Comparison of ENCODE assay signal across 12 cellular contexts in genomic region chr2:217920879-217921603, GRCh38.
DNase-seq lines count a peak whose midpoint lies in the region; ATAC-seq, FAIRE-seq and TF ChIP-seq lines count a peak whose summit lies in the region.
"Had no signal": no experiment of that assay in that cellular context is flagged by ENCODE, and none has a peak within 500 bp of the region (broad histone marks: within the 10 kb centered on the region; RNA-seq: fewer than 3 reads in every experiment).

No MANE protein-coding gene starts in this region.

- H3K4me1 ChIP-seq in BE2C = peaks cover 49% of the 10 kb centered on the region
- H3K4me1 ChIP-seq in astrocyte (ENCODE audit: insufficient read depth, low read length) = peaks cover 61% of the 10 kb centered on the region
- peaks cover 85% of the 10 kb centered on the region for H3K4me1 ChIP-seq in rectal smooth muscle tissue (ENCODE audit: control insufficient read depth, insufficient read depth, low read length)

- H3K27me3 ChIP-seq in BE2C = no peaks in the 10 kb centered on the region
- no peaks in the 10 kb centered on the region for H3K27me3 ChIP-seq in astrocyte (ENCODE audit: insufficient read depth, low read length)
- H3K27me3 ChIP-seq in rectal smooth muscle tissue (ENCODE audit: control insufficient read depth, insufficient read depth, low read length) = no peaks in the 10 kb centered on the region

- H3K27me3 Mint-ChIP-seq in astrocyte (ENCODE audit: low read depth, unreplicated experiment) = no peaks in the 10 kb centered on the region
- H3K27me3 Mint-ChIP-seq in activated CD8-positive, alpha-beta T cell treated with anti-CD3 and anti-CD28 coated beads, Interleukin-2, amount 10 ng/mL, durations not matched to agents 7 days and 5 days (ENCODE audit: low read depth) = peaks cover 4% of the 10 kb centered on the region
- H3K27me3 Mint-ChIP-seq in naive thymus-derived CD8-positive, alpha-beta T cell = peaks cover 0 to 4% (median 1%) of the 10 kb centered on the region in 5 donors

- peaks cover 2% of the 10 kb centered on the region for H3K9me3 Mint-ChIP-seq in astrocyte (ENCODE audit: unreplicated experiment)
- no peaks in the 10 kb centered on the region for H3K9me3 Mint-ChIP-seq in activated CD8-positive, alpha-beta T cell treated with anti-CD3 and anti-CD28 coated beads, Interleukin-2, amount 10 ng/mL, durations not matched to agents 7 days and 5 days (ENCODE audit: insufficient read depth)
- H3K9me3 Mint-ChIP-seq in naive thymus-derived CD8-positive, alpha-beta T cell = no peaks in the 10 kb centered on the region
- H3K9me3 Mint-ChIP-seq: natural killer cell treated with Interleukin-12 subunit alpha and Interleukin-12 subunit beta and Interleukin-15 and Interleukin-18, amount 100 ng/mL, for 72 hours had no signal

- CTCF ChIA-PET in activated CD8-positive, alpha-beta T cell treated with anti-CD3 and anti-CD28 coated beads, Interleukin-2, amount 10 ng/mL, durations not matched to agents 7 days and 5 days (lab: Charles Lee) = no interaction called here

- H3K27ac Mint-ChIP-seq in astrocyte (ENCODE audit: unreplicated experiment) = peak overlapping the region; percentile 87
- no peak overlapping the region for H3K27ac Mint-ChIP-seq in activated CD8-positive, alpha-beta T cell treated with anti-CD3 and anti-CD28 coated beads, Interleukin-2, amount 10 ng/mL, durations not matched to agents 7 days and 5 days
- no peak overlapping the region for H3K27ac Mint-ChIP-seq in naive thymus-derived CD8-positive, alpha-beta T cell
- H3K27ac Mint-ChIP-seq: natural killer cell treated with Interleukin-12 subunit alpha and Interleukin-12 subunit beta and Interleukin-15 and Interleukin-18, amount 100 ng/mL, for 72 hours had no signal

- POLR2A ChIA-PET in activated CD8-positive, alpha-beta T cell treated with anti-CD3 and anti-CD28 coated beads, Interleukin-2, amount 10 ng/mL, durations not matched to agents 7 days and 5 days (lab: Charles Lee) = no interaction called here
- POLR2A ChIA-PET in naive thymus-derived CD8-positive, alpha-beta T cell (lab: Charles Lee) = no interaction called here

- peak overlapping the region; percentile 6; the same call in 1 of the 2 replicates for H3K4me3 ChIP-seq in BE2C (ENCODE audit: low read depth, low read length)
- H3K4me3 ChIP-seq in astrocyte (ENCODE audit: insufficient read depth, low read depth, low read length) = no peak overlapping the region
- no peak overlapping the region for H3K4me3 ChIP-seq in rectal smooth muscle tissue (ENCODE audit: low read length)

- peaks cover 84% of the 10 kb centered on the region for H3K4me1 Mint-ChIP-seq in astrocyte (ENCODE audit: low read depth, unreplicated experiment)
- no peaks in the 10 kb centered on the region for H3K4me1 Mint-ChIP-seq in activated CD8-positive, alpha-beta T cell treated with anti-CD3 and anti-CD28 coated beads, Interleukin-2, amount 10 ng/mL, durations not matched to agents 7 days and 5 days (ENCODE audit: low read depth)
- H3K4me1 Mint-ChIP-seq in naive thymus-derived CD8-positive, alpha-beta T cell = no peaks in the 10 kb centered on the region

- intact Hi-C loops in posterior vena cava (cut with DNase I) = no loop called here

- no peak for TF ChIP-seq CTCF in BE2C (IDR thresholded peaks at IDR 0.05; ENCODE audit: low read depth, low read length)
- TF ChIP-seq CTCF in astrocyte (IDR thresholded peaks at IDR 0.05; ENCODE audit: insufficient read depth, low read depth, low read length) = no peak

- H3K4me3 Mint-ChIP-seq in astrocyte (ENCODE audit: unreplicated experiment) = no peak overlapping the region
- H3K4me3 Mint-ChIP-seq in activated CD8-positive, alpha-beta T cell treated with anti-CD3 and anti-CD28 coated beads, Interleukin-2, amount 10 ng/mL, durations not matched to agents 7 days and 5 days = no peak overlapping the region
- H3K4me3 Mint-ChIP-seq in naive thymus-derived CD8-positive, alpha-beta T cell = no peak overlapping the region
- H3K4me3 Mint-ChIP-seq: natural killer cell treated with Interleukin-12 subunit alpha and Interleukin-12 subunit beta and Interleukin-15 and Interleukin-18, amount 100 ng/mL, for 72 hours had no signal

- H3K36me3 Mint-ChIP-seq in astrocyte (ENCODE audit: low read depth, unreplicated experiment) = peaks cover 24% of the 10 kb centered on the region
- H3K36me3 Mint-ChIP-seq in activated CD8-positive, alpha-beta T cell treated with anti-CD3 and anti-CD28 coated beads, Interleukin-2, amount 10 ng/mL, durations not matched to agents 7 days and 5 days (ENCODE audit: low read depth) = no peaks in the 10 kb centered on the region
- no peaks in the 10 kb centered on the region for H3K36me3 Mint-ChIP-seq in naive thymus-derived CD8-positive, alpha-beta T cell
- H3K36me3 Mint-ChIP-seq: natural killer cell treated with Interleukin-12 subunit alpha and Interleukin-12 subunit beta and Interleukin-15 and Interleukin-18, amount 100 ng/mL, for 72 hours had no signal

- peak overlapping the region; percentile 57 for H3K9ac ChIP-seq in astrocyte (ENCODE audit: low read length)
- H3K9ac ChIP-seq in rectal smooth muscle tissue (ENCODE audit: low read length) = no peak overlapping the region

- H3K27ac ChIP-seq in astrocyte (ENCODE audit: low read depth, low read length) = peak overlapping the region; percentile 71
- H3K27ac ChIP-seq in rectal smooth muscle tissue (ENCODE audit: low read depth, low read length) = peak overlapping the region; percentile 98

- no peaks in the 10 kb centered on the region for H3K9me3 ChIP-seq in BE2C
- H3K9me3 ChIP-seq in astrocyte (ENCODE audit: insufficient read depth, low read depth, low read length) = no peaks in the 10 kb centered on the region

- peak overlapping the region; percentile 79 for H3K4me2 ChIP-seq in astrocyte (ENCODE audit: low read length)

- peak; percentile 59 for FAIRE-seq in astrocyte (lab: Jason Lieb, UNC)

- no peak for ATAC-seq in activated CD8-positive, alpha-beta T cell treated with anti-CD3 and anti-CD28 coated beads, Interleukin-2, amount 10 ng/mL, durations not matched to agents 7 days and 5 days
- ATAC-seq in naive thymus-derived CD8-positive, alpha-beta T cell = no peak

- peaks cover 89% of the 10 kb centered on the region for H3K79me2 ChIP-seq in astrocyte (ENCODE audit: insufficient read depth, low read length)

- no peaks in the 10 kb centered on the region for H4K20me1 ChIP-seq in astrocyte (ENCODE audit: insufficient read depth, low read length)

- no peak overlapping the region for H2AFZ ChIP-seq in astrocyte (ENCODE audit: low read depth, low read length)

- H3K36me3 ChIP-seq in BE2C (peaks cover 16% of the 10 kb centered on the region), astrocyte (ENCODE audit: insufficient read depth, low read length) (peaks cover 4% of the 10 kb centered on the region), rectal smooth muscle tissue (ENCODE audit: control insufficient read depth, insufficient read depth, low read length) (peaks cover 3% of the 10 kb centered on the region)

- DNase-seq in BE2C (peak; percentile 76), astrocyte (ENCODE audit: low read depth) (peak; percentile 63), iPS-NIHi11 (ENCODE audit: low spot score) (peak; percentile 64), posterior vena cava (ENCODE audit: low spot score) (no peak), NOMO-1 (lab: John Stamatoyannopoulos, UW; ENCODE audit: unreplicated experiment in 2 of 2) (no peak)
- no peak for DNase-seq in activated CD8-positive, alpha-beta T cell treated with anti-CD3 and anti-CD28 coated beads, Interleukin-2, amount 10 ng/mL, durations not matched to agents 7 days and 5 days
- DNase-seq in naive thymus-derived CD8-positive, alpha-beta T cell = no peak
- DNase-seq: activated gamma-delta T cell treated with Interleukin-2 at 50 U/mL for 16 hours; erythroblast; NK-92 treated with Interleukin-12 subunit alpha and Interleukin-12 subunit beta, amount 100 ng/mL, for 24 hours had no signal

Comparison
In these comparisons a context has a peak if more than half of its experiments do, and no peak if none do; other contexts are left out.
1. DNase-seq: peak in BE2C (single experiment), astrocyte (single experiment) and iPS-NIHi11 (single experiment); none in posterior vena cava (single experiment), activated CD8-positive, alpha-beta T cell treated with anti-CD3 and anti-CD28 coated beads, Interleukin-2, amount 10 ng/mL, durations not matched to agents 7 days and 5 days (single experiment), naive thymus-derived CD8-positive, alpha-beta T cell (0 of 10) and NOMO-1 (0 of 2).